1 cellular context compared by ENCODE assay signal in the genomic region with DNA sequence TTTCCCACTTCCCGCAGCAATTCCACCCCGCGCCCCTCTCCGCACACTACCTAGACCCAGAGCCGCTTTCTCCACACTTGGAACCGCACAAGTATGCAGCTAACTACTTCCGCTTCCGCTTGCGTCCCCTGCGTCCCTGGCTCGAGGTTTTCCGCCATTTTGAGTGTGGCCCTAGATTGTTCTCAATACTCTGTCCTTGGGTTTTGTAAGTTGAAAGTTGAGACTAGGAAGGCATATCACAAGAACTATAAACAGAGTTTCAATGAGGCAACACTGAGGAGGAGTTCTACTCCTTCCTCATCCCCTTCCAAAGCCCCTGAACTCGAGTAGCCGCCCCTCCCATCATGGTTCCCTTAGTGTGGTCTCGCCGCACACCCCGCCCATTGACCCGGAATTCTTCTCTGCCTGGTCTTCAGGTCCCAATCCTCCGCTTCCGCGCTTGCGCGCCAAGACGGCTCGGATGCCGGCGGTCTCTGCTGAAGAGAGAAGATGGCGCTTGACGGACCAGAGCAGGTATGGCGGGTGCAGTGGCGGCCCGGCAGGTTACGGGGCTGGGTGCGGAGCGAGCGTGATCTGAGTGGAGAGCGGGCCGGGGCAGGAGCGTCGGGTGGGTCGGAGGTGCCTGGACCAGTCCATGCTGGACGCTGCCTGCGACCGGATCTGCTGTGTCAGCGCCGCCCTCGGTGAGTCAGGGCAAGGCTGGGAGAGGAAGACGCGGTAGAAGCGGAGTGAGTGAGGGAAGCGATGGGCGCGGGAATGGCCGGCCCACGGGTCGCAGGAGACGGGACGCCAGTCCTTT.
TF ChIP-seq lines count a peak whose summit lies in the region.

TSS of gene FTSJ3 (minus strand) at position 662 of the 799 bp plus-strand sequence. CDS start 761 bp downstream, outside the sequence.
TSS of gene PSMC5 (plus strand) at position 430 of the 799 bp plus-strand sequence. CDS start at position 490, 60 bp downstream.

TF ChIP-seq in HepG2, 621 proteins besides CTCF, POLR2A, EP300 and RAD21 (continued from another document and continues in another):
- TF ChIP-seq TIGD3 (CRISPR knock-in tag; IDR thresholded peaks at IDR 0.05; ENCODE audit: borderline replicate concordance), result 0 out of 2 replicates have a peak, but pooled peaks have one; percentile 15
- TF ChIP-seq, protein P1, sequence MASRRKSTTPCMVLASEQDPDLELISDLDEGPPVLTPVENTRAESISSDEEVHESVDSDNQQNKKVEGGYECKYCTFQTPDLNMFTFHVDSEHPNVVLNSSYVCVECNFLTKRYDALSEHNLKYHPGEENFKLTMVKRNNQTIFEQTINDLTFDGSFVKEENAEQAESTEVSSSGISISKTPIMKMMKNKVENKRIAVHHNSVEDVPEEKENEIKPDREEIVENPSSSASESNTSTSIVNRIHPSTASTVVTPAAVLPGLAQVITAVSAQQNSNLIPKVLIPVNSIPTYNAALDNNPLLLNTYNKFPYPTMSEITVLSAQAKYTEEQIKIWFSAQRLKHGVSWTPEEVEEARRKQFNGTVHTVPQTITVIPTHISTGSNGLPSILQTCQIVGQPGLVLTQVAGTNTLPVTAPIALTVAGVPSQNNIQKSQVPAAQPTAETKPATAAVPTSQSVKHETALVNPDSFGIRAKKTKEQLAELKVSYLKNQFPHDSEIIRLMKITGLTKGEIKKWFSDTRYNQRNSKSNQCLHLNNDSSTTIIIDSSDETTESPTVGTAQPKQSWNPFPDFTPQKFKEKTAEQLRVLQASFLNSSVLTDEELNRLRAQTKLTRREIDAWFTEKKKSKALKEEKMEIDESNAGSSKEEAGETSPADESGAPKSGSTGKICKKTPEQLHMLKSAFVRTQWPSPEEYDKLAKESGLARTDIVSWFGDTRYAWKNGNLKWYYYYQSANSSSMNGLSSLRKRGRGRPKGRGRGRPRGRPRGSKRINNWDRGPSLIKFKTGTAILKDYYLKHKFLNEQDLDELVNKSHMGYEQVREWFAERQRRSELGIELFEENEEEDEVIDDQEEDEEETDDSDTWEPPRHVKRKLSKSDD (CRISPR knock-in tag; IDR thresholded peaks at IDR 0.05; ENCODE audit: low read depth), result 0 out of 2 replicates have a peak, but pooled peaks have one; percentile 77
- TF ChIP-seq NKX3-1 (CRISPR knock-in tag; IDR thresholded peaks at IDR 0.05), result peak; percentile 80; the same call in 1 of the 2 replicates
- TF ChIP-seq, protein P2, sequence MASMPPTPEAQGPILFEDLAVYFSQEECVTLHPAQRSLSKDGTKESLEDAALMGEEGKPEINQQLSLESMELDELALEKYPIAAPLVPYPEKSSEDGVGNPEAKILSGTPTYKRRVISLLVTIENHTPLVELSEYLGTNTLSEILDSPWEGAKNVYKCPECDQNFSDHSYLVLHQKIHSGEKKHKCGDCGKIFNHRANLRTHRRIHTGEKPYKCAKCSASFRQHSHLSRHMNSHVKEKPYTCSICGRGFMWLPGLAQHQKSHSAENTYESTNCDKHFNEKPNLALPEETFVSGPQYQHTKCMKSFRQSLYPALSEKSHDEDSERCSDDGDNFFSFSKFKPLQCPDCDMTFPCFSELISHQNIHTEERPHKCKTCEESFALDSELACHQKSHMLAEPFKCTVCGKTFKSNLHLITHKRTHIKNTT (CRISPR knock-in tag; IDR thresholded peaks at IDR 0.05), result no peak
- TF ChIP-seq JUNB (CRISPR knock-in tag; IDR thresholded peaks at IDR 0.05; ENCODE audit: borderline replicate concordance), result no peak; the same call in 1 of the 2 replicates
- peak; percentile 69 for TF ChIP-seq FOXK1 (CRISPR knock-in tag; IDR thresholded peaks at IDR 0.05; ENCODE audit: borderline replicate concordance, low read depth)
- TF ChIP-seq, protein P3, sequence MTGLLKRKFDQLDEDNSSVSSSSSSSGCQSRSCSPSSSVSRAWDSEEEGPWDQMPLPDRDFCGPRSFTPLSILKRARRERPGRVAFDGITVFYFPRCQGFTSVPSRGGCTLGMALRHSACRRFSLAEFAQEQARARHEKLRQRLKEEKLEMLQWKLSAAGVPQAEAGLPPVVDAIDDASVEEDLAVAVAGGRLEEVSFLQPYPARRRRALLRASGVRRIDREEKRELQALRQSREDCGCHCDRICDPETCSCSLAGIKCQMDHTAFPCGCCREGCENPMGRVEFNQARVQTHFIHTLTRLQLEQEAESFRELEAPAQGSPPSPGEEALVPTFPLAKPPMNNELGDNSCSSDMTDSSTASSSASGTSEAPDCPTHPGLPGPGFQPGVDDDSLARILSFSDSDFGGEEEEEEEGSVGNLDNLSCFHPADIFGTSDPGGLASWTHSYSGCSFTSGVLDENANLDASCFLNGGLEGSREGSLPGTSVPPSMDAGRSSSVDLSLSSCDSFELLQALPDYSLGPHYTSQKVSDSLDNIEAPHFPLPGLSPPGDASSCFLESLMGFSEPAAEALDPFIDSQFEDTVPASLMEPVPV (CRISPR knock-in tag; IDR thresholded peaks at IDR 0.05), result peak; percentile 20; the same call in 1 of the 2 replicates
- no peak for TF ChIP-seq SKI (IDR thresholded peaks at IDR 0.05; ENCODE audit: partially characterized antibody)
- peak; percentile 98 for TF ChIP-seq KAT7 (CRISPR knock-in tag; IDR thresholded peaks at IDR 0.05; ENCODE audit: borderline replicate concordance)
- peak; percentile 96 for TF ChIP-seq ASH2L (IDR thresholded peaks at IDR 0.05; ENCODE audit: insufficient read length, low read depth, low read length)
- no peak for TF ChIP-seq NRL (CRISPR knock-in tag; IDR thresholded peaks at IDR 0.05; ENCODE audit: borderline replicate concordance)
- no peak for TF ChIP-seq ZNF260 (CRISPR knock-in tag; IDR thresholded peaks at IDR 0.05; ENCODE audit: borderline replicate concordance, low read depth)
- 0 out of 2 replicates have a peak, but pooled peaks have one; percentile 59 for TF ChIP-seq ZNF577 (CRISPR knock-in tag; IDR thresholded peaks at IDR 0.05; ENCODE audit: borderline replicate concordance, low read depth)
- TF ChIP-seq MIER2 (CRISPR knock-in tag; IDR thresholded peaks at IDR 0.05), result peak; percentile 45; the same call in 1 of the 2 replicates
- TF ChIP-seq, protein P4, sequence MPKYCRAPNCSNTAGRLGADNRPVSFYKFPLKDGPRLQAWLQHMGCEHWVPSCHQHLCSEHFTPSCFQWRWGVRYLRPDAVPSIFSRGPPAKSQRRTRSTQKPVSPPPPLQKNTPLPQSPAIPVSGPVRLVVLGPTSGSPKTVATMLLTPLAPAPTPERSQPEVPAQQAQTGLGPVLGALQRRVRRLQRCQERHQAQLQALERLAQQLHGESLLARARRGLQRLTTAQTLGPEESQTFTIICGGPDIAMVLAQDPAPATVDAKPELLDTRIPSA (CRISPR knock-in tag; IDR thresholded peaks at IDR 0.05; ENCODE audit: borderline replicate concordance), result no peak; the same call in 1 of the 2 replicates
- peak; percentile 59; the same call in 1 of the 2 replicates for TF ChIP-seq ZNF44 (CRISPR knock-in tag; IDR thresholded peaks at IDR 0.05)
- peak; percentile 72; the same call in 1 of the 2 replicates for TF ChIP-seq ZNF788 (CRISPR knock-in tag; IDR thresholded peaks at IDR 0.05; ENCODE audit: borderline replicate concordance)
- TF ChIP-seq ZNF34 (CRISPR knock-in tag; IDR thresholded peaks at IDR 0.05; ENCODE audit: borderline replicate concordance), result peak; percentile 100
- TF ChIP-seq ZNF614 (CRISPR knock-in tag; IDR thresholded peaks at IDR 0.05; ENCODE audit: borderline replicate concordance), result 0 out of 2 replicates have a peak, but pooled peaks have one; percentile 17
- TF ChIP-seq ZNF292 (CRISPR knock-in tag; IDR thresholded peaks at IDR 0.05; ENCODE audit: borderline replicate concordance, low read depth), result peak; percentile 90
- no peak; the same call in 1 of the 2 replicates for TF ChIP-seq TBX3 (IDR thresholded peaks at IDR 0.05; ENCODE audit: borderline replicate concordance)
- TF ChIP-seq, protein P5, sequence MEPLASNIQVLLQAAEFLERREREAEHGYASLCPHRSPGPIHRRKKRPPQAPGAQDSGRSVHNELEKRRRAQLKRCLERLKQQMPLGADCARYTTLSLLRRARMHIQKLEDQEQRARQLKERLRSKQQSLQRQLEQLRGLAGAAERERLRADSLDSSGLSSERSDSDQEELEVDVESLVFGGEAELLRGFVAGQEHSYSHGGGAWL (CRISPR knock-in tag; IDR thresholded peaks at IDR 0.05), result peak; percentile 63
- 0 out of 2 replicates have a peak, but pooled peaks have one; percentile 14 for TF ChIP-seq KDM1A (CRISPR knock-in tag; IDR thresholded peaks at IDR 0.05)
- no peak for TF ChIP-seq PBX3 (CRISPR knock-in tag; IDR thresholded peaks at IDR 0.05; ENCODE audit: borderline replicate concordance)
- TF ChIP-seq ZZZ3 (CRISPR knock-in tag; IDR thresholded peaks at IDR 0.05; ENCODE audit: borderline replicate concordance), result peak; percentile 79
- peak; percentile 98 for TF ChIP-seq CREM (IDR thresholded peaks at IDR 0.05)
- TF ChIP-seq CREM (CRISPR knock-in tag; IDR thresholded peaks at IDR 0.05), result no peak
- peak; percentile 93 for TF ChIP-seq THAP11 (CRISPR knock-in tag; IDR thresholded peaks at IDR 0.05)
- peak; percentile 26; the same call in 1 of the 2 replicates for TF ChIP-seq ZNF33B (CRISPR knock-in tag; IDR thresholded peaks at IDR 0.05)
- peak; percentile 68 for TF ChIP-seq ZMYM4 (CRISPR knock-in tag; IDR thresholded peaks at IDR 0.05)
- no peak for TF ChIP-seq KAT2B (IDR thresholded peaks at IDR 0.05; ENCODE audit: borderline replicate concordance, low read depth, low read length)
- no peak for TF ChIP-seq HOXA7 (CRISPR knock-in tag; IDR thresholded peaks at IDR 0.05)
- 0 out of 2 replicates have a peak, but pooled peaks have one; percentile 46 for TF ChIP-seq ZNF205 (CRISPR knock-in tag; IDR thresholded peaks at IDR 0.05)
- peak; percentile 93 for TF ChIP-seq GTF3A (CRISPR knock-in tag; conservative IDR thresholded peaks at IDR 0.05)
- no peak for TF ChIP-seq ZNF234 (CRISPR knock-in tag; conservative IDR thresholded peaks at IDR 0.05)
- TF ChIP-seq ATAD3A (CRISPR knock-in tag; IDR thresholded peaks at IDR 0.05), result 0 out of 2 replicates have a peak, but pooled peaks have one; percentile 49
- peak; percentile 93 for TF ChIP-seq ZNF709 (CRISPR knock-in tag; IDR thresholded peaks at IDR 0.05)
- TF ChIP-seq, protein P6, sequence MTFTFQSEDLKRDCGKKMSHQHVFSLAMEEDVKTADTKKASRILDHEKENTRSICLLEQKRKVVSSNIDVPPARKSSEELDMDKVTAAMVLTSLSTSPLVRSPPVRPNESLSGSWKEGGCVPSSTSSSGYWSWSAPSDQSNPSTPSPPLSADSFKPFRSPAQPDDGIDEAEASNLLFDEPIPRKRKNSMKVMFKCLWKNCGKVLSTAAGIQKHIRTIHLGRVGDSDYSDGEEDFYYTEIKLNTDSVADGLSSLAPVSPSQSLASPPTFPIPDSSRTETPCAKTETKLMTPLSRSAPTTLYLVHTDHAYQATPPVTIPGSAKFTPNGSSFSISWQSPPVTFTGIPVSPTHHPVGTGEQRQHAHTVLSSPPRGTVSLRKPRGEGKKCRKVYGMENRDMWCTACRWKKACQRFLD (CRISPR knock-in tag; IDR thresholded peaks at IDR 0.05; ENCODE audit: borderline replicate concordance), result peak; percentile 68; the same call in 1 of the 2 replicates
- 0 out of 2 replicates have a peak, but pooled peaks have one; percentile 34 for TF ChIP-seq ZNF468 (CRISPR knock-in tag; IDR thresholded peaks at IDR 0.05)
- peak; percentile 77; the same call in 1 of the 2 replicates for TF ChIP-seq MAF1 (CRISPR knock-in tag; IDR thresholded peaks at IDR 0.05; ENCODE audit: borderline replicate concordance)
- TF ChIP-seq IRF2 (CRISPR knock-in tag; IDR thresholded peaks at IDR 0.05), result peak; percentile 50
- no peak for TF ChIP-seq RCOR2 (CRISPR knock-in tag; IDR thresholded peaks at IDR 0.05)
- TF ChIP-seq ZNF331 (CRISPR knock-in tag; IDR thresholded peaks at IDR 0.05), result peak; percentile 87
- peak; percentile 93 for TF ChIP-seq ZNF687 (CRISPR knock-in tag; IDR thresholded peaks at IDR 0.05)
